Comparison of ENCODE assay signal across 8 cellular contexts in the genomic region with DNA sequence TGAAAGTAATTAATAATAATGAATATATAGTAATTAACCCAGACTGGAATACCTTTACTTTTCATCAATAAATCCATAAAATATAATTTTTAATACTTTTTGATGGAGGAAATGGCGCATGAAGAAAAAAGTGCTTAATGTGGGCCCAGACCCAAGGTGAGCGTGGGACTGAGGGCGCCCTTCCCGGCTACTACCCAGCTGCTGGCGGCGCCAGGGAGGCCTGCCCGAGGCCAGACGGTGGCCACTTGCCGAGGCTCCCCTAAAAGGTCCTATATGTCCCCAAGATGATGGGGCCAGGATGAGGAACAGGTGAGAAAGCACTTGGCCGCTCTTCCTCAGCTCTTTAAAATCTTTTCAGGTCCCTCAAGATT. TPM values are rescaled to one million over a fixed set of nuclear protein-coding genes. Genes with fewer than 3 reads are reported as not detected.
DNase-seq lines count a peak whose midpoint lies in the region; ATAC-seq and TF ChIP-seq lines count a peak whose summit lies in the region.

No MANE protein-coding gene starts in this region.

- H3K9me3 Mint-ChIP-seq in activated naive CD4-positive, alpha-beta T cell treated with anti-CD3 and anti-CD28 coated beads, Interleukin-2, amount 10 ng/mL, durations not matched to agents 7 days and 5 days, result no peaks in the 10 kb centered on the region
- no peaks in the 10 kb centered on the region for H3K9me3 Mint-ChIP-seq in activated naive CD8-positive, alpha-beta T cell treated with anti-CD3 and anti-CD28 coated beads, Interleukin-2, amount 10 ng/mL, durations not matched to agents 7 days and 5 days

- peaks cover 8% of the 10 kb centered on the region for H3K36me3 Mint-ChIP-seq in activated naive CD4-positive, alpha-beta T cell treated with anti-CD3 and anti-CD28 coated beads, Interleukin-2, amount 10 ng/mL, durations not matched to agents 7 days and 5 days
- peaks cover 5% of the 10 kb centered on the region for H3K36me3 Mint-ChIP-seq in activated naive CD8-positive, alpha-beta T cell treated with anti-CD3 and anti-CD28 coated beads, Interleukin-2, amount 10 ng/mL, durations not matched to agents 7 days and 5 days

- H3K4me1 ChIP-seq in lung (ENCODE audit: control insufficient read depth in 2 of 2, insufficient read depth in 2 of 2, low read length in 2 of 2) (peaks cover 6 to 26% of the 10 kb centered on the region in 2 donors), transverse colon (peaks cover 32 to 80% (median 58%) of the 10 kb centered on the region in 4 donors)

- CTCF ChIA-PET in activated naive CD4-positive, alpha-beta T cell treated with anti-CD3 and anti-CD28 coated beads, Interleukin-2, amount 10 ng/mL, durations not matched to agents 7 days and 5 days (lab: Charles Lee), result interaction anchor here (0.7 to 9.6 kb wide), 18 partner anchors 8 to 979 kb away, joined by 3 to 86 read pairs (median 4); a partner anchor contains a TSS

- TF ChIP-seq POLR2A in transverse colon (IDR thresholded peaks at IDR 0.05), result no peak

- H3K4me1 Mint-ChIP-seq in activated naive CD4-positive, alpha-beta T cell treated with anti-CD3 and anti-CD28 coated beads, Interleukin-2, amount 10 ng/mL, durations not matched to agents 7 days and 5 days, result peaks cover 90% of the 10 kb centered on the region
- peaks cover 73% of the 10 kb centered on the region for H3K4me1 Mint-ChIP-seq in activated naive CD8-positive, alpha-beta T cell treated with anti-CD3 and anti-CD28 coated beads, Interleukin-2, amount 10 ng/mL, durations not matched to agents 7 days and 5 days

- DNase-seq in activated naive CD4-positive, alpha-beta T cell treated with anti-CD3 and anti-CD28 coated beads, Interleukin-2, amount 10 ng/mL, durations not matched to agents 7 days and 5 days, result no peak
- no peak for DNase-seq in activated naive CD4-positive, alpha-beta T cell treated with anti-CD3 and anti-CD28 coated beads, Interleukin-2, amount 50 U/mL, for 16 hours
- DNase-seq in activated naive CD8-positive, alpha-beta T cell treated with anti-CD3 and anti-CD28 coated beads, Interleukin-2, amount 10 ng/mL, durations not matched to agents 7 days and 5 days, result no peak
- DNase-seq in lung (ENCODE audit: low spot score), result no peak
- no peak for DNase-seq in transverse colon
- DNase-seq in anterior cingulate cortex (lab: John Stamatoyannopoulos, UW), result no peak
- no peak for DNase-seq in coronary artery (ENCODE audit: low spot score)

- POLR2A ChIA-PET in activated naive CD8-positive, alpha-beta T cell treated with anti-CD3 and anti-CD28 coated beads, Interleukin-2, amount 10 ng/mL, durations not matched to agents 7 days and 5 days (lab: Charles Lee), result interaction anchor here (1.1 to 6.0 kb wide), 5 partner anchors 29 to 456 kb away, joined by 3 to 49 read pairs (median 11); a partner anchor contains a TSS

- TF ChIP-seq CTCF in lung (IDR thresholded peaks at IDR 0.05; ENCODE audit: control extremely low read depth, extremely low read depth), result no peak
- TF ChIP-seq CTCF in transverse colon (IDR thresholded peaks at IDR 0.05), result peak in 1 of 5 experiments; percentile 7
- TF ChIP-seq CTCF in coronary artery (IDR thresholded peaks at IDR 0.05), result no peak

- no peak for TF ChIP-seq EP300 in transverse colon (IDR thresholded peaks at IDR 0.05; ENCODE audit: low read depth)

- intact Hi-C loops in transverse colon (cut with DNase I; ENCODE audit: low total_unique reads), result loop anchor here (10.0 kb wide), 1 partner anchor 586 kb away; no protein-coding TSS in a partner anchor

- H3K27ac ChIP-seq in lung (ENCODE audit: low read depth in 1 of 2, low read length in 1 of 2) (peak overlapping the region; percentile 43 to 77), transverse colon (peak overlapping the region; percentile 91 to 94 (median 92)), coronary artery (no peak overlapping the region)

- WGBS in lung, 2 donors, result 38 to 39% methylated on average over 10 of the region's 10 CpGs
- WGBS in transverse colon (ENCODE audit: low coverage in 1 of 2), 2 donors, result 25 to 29% methylated on average over 6 to 10 of the region's 10 CpGs

- H3K27ac Mint-ChIP-seq in activated naive CD4-positive, alpha-beta T cell treated with anti-CD3 and anti-CD28 coated beads, Interleukin-2, amount 10 ng/mL, durations not matched to agents 7 days and 5 days, result peak overlapping the region; percentile 98
- peak overlapping the region; percentile 94 for H3K27ac Mint-ChIP-seq in activated naive CD8-positive, alpha-beta T cell treated with anti-CD3 and anti-CD28 coated beads, Interleukin-2, amount 10 ng/mL, durations not matched to agents 7 days and 5 days

- H3K36me3 ChIP-seq in lung (ENCODE audit: control insufficient read depth in 2 of 2, insufficient read depth in 2 of 2, low read length in 2 of 2), result no peaks in the 10 kb centered on the region
- no peaks in the 10 kb centered on the region for H3K36me3 ChIP-seq in transverse colon

- no peaks in the 10 kb centered on the region for H3K27me3 Mint-ChIP-seq in activated naive CD4-positive, alpha-beta T cell treated with anti-CD3 and anti-CD28 coated beads, Interleukin-2, amount 10 ng/mL, durations not matched to agents 7 days and 5 days
- H3K27me3 Mint-ChIP-seq in activated naive CD8-positive, alpha-beta T cell treated with anti-CD3 and anti-CD28 coated beads, Interleukin-2, amount 10 ng/mL, durations not matched to agents 7 days and 5 days, result no peaks in the 10 kb centered on the region

- H3K9me3 ChIP-seq in lung (ENCODE audit: control insufficient read depth in 2 of 2, insufficient read depth in 1 of 2, low read length in 1 of 2) (no peaks in the 10 kb centered on the region), transverse colon (no peaks in the 10 kb centered on the region)

- H3K4me3 ChIP-seq in lung (no peak overlapping the region), transverse colon (no peak overlapping the region), coronary artery (no peak overlapping the region)

- ATAC-seq in activated naive CD8-positive, alpha-beta T cell treated with anti-CD3 and anti-CD28 coated beads, Interleukin-2, amount 10 ng/mL, durations not matched to agents 7 days and 5 days (ENCODE audit: low read depth), result no peak
- no peak for ATAC-seq in lung (ENCODE audit: insufficient read depth, low FRiP score)
- no peak for ATAC-seq in GM21723 (IDR thresholded peaks at IDR 0.05; ENCODE audit: unreplicated experiment)

- peak overlapping the region; percentile 29 for H3K4me3 Mint-ChIP-seq in activated naive CD4-positive, alpha-beta T cell treated with anti-CD3 and anti-CD28 coated beads, Interleukin-2, amount 10 ng/mL, durations not matched to agents 7 days and 5 days
- H3K4me3 Mint-ChIP-seq in activated naive CD8-positive, alpha-beta T cell treated with anti-CD3 and anti-CD28 coated beads, Interleukin-2, amount 10 ng/mL, durations not matched to agents 7 days and 5 days, result peak overlapping the region; percentile 69

- in situ Hi-C loops in transverse colon (cut with MboI; ENCODE audit: low pct_ligation_motif_present in 1 of 4, low pct_unique_long_range_greater_than_20kb in 1 of 4, low sequenced_read_pairs in 3 of 4), result loop anchor here in 2 of 4 donors (10.0 kb wide), 1 partner anchor 46 kb away; no protein-coding TSS in a partner anchor

- H3K27me3 ChIP-seq in lung (ENCODE audit: control insufficient read depth, insufficient read depth) (no peaks in the 10 kb centered on the region), transverse colon (no peaks in the 10 kb centered on the region)

RNA-seq across cellular contexts. Expression of a gene that starts 29.1 kb away (rescaled TPM):
- 100 to 1,000 TPM; 276 to 280 TPM for total RNA-seq in activated naive CD8-positive, alpha-beta T cell treated with anti-CD3 and anti-CD28 coated beads, Interleukin-2, amount 10 ng/mL, durations not matched to agents 7 days and 5 days
- total RNA-seq in lung, result 100 to 1,000 TPM in 1 of 2 donors, 10 to 100 TPM in 1; 91.1 to 383 TPM
- 100 to 1,000 TPM in 1 of 2 donors, 10 to 100 TPM in 1; 95.3 to 124 TPM for polyA plus RNA-seq in lung
- total RNA-seq in transverse colon, result 100 to 1,000 TPM; 288 to 422 (median 308) TPM

Comparison
In these comparisons a context has a peak if more than half of its experiments do, and no peak if none do; other contexts are left out.
1. H3K27ac ChIP-seq: peak in lung (2 of 2) and transverse colon (4 of 4); none in coronary artery (0 of 2).